ENCODE assay signal across 8 cellular contexts in the genomic region with DNA sequence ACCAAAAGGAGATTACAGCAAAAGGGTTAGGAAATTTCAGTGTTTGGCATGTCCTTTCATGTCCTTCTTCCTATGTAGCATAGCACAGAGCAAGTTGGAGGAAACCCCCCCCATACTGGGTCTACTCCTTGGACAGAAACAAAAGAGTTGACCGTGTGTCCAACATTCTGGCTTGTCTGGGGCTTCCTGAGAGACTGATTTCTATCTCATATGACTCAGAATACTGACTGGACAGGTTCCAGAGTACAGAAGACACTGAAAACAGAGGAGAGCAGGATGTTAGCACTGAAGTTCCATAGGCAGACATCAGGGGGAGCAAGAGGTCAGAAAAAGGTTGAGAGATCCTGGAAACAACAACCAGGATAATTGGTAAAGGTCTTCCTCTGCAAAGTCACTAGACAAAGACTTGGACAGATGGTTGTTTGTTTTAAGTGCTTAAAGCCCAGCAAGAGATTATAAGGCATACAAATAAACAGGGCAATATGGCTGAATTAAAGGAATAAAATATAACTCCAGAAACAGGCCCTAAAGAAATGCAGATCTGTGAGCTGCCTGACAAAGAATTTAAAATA. TPM values are rescaled to one million over a fixed set of nuclear protein-coding genes. Genes with fewer than 3 reads are reported as not detected.
A peak's percentile ranks its signal among the peaks of the same experiment; 100 is the strongest.
DNase-seq lines count a peak whose midpoint lies in the region; ATAC-seq, FAIRE-seq and TF ChIP-seq lines count a peak whose summit lies in the region.

No MANE protein-coding gene starts in this region.

- H3K9me3 Mint-ChIP-seq in nephron progenitor cell = no peaks in the 10 kb centered on the region

- peak; percentile 78 to 86 (median 84) for TF ChIP-seq CTCF in esophagus muscularis mucosa (IDR thresholded peaks at IDR 0.05)
- TF ChIP-seq CTCF in nephron progenitor cell (IDR thresholded peaks at IDR 0.05) = peak; percentile 67
- peak; percentile 48 to 94 (median 84) for TF ChIP-seq CTCF in thyroid gland (IDR thresholded peaks at IDR 0.05)

- peaks cover 30% of the 10 kb centered on the region for H3K36me3 Mint-ChIP-seq in nephron progenitor cell (ENCODE audit: low read depth)

- TF ChIP-seq EP300 in esophagus muscularis mucosa (IDR thresholded peaks at IDR 0.05) = no peak

- H3K4me1 Mint-ChIP-seq in nephron progenitor cell = peaks cover 7% of the 10 kb centered on the region

- H3K27ac ChIP-seq in esophagus muscularis mucosa (replicated peaks in 1 of 4) = peak overlapping the region in 3 of 4 donors; percentile 26 to 63 (median 45)
- H3K27ac ChIP-seq in thyroid gland = peak overlapping the region in 2 of 3 donors; percentile 11 to 18

- H3K36me3 ChIP-seq in esophagus muscularis mucosa (no peaks in the 10 kb centered on the region), thyroid gland (no peaks in the 10 kb centered on the region)

- H3K4me3 Mint-ChIP-seq in nephron progenitor cell = no peak overlapping the region

- no peak for TF ChIP-seq POLR2A in esophagus muscularis mucosa (IDR thresholded peaks at IDR 0.05; ENCODE audit: low read depth)
- TF ChIP-seq POLR2A in thyroid gland (IDR thresholded peaks at IDR 0.05) = no peak

- H3K4me1 ChIP-seq in esophagus muscularis mucosa (peaks cover 7 to 11% (median 11%) of the 10 kb centered on the region in 4 donors), thyroid gland (peaks cover 0 to 7% of the 10 kb centered on the region in 2 donors)

- H3K27me3 ChIP-seq in esophagus muscularis mucosa (no peaks in the 10 kb centered on the region), thyroid gland (no peaks in the 10 kb centered on the region)

- intact Hi-C loops in esophagus muscularis mucosa (cut with DNase I) (loop anchor here (2.0 to 10.0 kb wide), 2 partner anchors 88 to 198 kb away; no protein-coding TSS in a partner anchor), thyroid gland (cut with DNase I) (loop anchor here (5.0 kb wide), 2 partner anchors 91 to 196 kb away; no protein-coding TSS in a partner anchor)

- 10% methylated on average over 1 of the region's 1 CpG for WGBS in esophagus muscularis mucosa
- 6 to 13% methylated on average over 1 of the region's 1 CpG for WGBS in thyroid gland, 2 donors

- DNase-seq in ELR (ENCODE audit: low read depth) = peak; percentile 95
- DNase-seq in HTR-8/SVneo (ENCODE audit: insufficient read length, low spot score) = peak; percentile 85
- peak; percentile 94 for DNase-seq in OCI-M1 (lab: John Stamatoyannopoulos, UW)
- DNase-seq in activated CD8-positive, alpha-beta memory T cell treated with anti-CD3 and anti-CD28 coated beads, Interleukin-2, amount 50 U/mL, for 48 hours = peak; percentile 51
- DNase-seq in esophagus muscularis mucosa (ENCODE audit: extremely low spot score) = no peak
- peak; percentile 55 for DNase-seq in nephron progenitor cell
- DNase-seq in thyroid gland = peak; percentile 66 to 68

- ATAC-seq in GM21717 (IDR thresholded peaks at IDR 0.05; ENCODE audit: unreplicated experiment) = no peak

- H3K27me3 Mint-ChIP-seq in nephron progenitor cell (ENCODE audit: low read depth, poor library complexity) = no peaks in the 10 kb centered on the region

- H3K9me3 ChIP-seq in esophagus muscularis mucosa (no peaks in the 10 kb centered on the region), thyroid gland (no peaks in the 10 kb centered on the region)

- peak; percentile 62 for FAIRE-seq in HTR-8/SVneo (lab: Jason Lieb, UNC)

- H3K4me3 ChIP-seq in esophagus muscularis mucosa = no peak overlapping the region
- no peak overlapping the region for H3K4me3 ChIP-seq in thyroid gland (replicated peaks in 1 of 3)

- H3K27ac Mint-ChIP-seq in nephron progenitor cell = peak overlapping the region; percentile 30

RNA-seq across cellular contexts. Expression of a gene that starts 48.4 kb away (rescaled TPM):
- total RNA-seq in esophagus muscularis mucosa = 1 to 10 TPM; 1.3 to 2.5 (median 2.3) TPM
- 10 to 100 TPM in 3 of 4 donors, 1 to 10 TPM in 1; 9.8 to 17.5 (median 13.8) TPM for total RNA-seq in thyroid gland

RNA-seq across cellular contexts. Expression of a gene that starts 59.3 kb away (rescaled TPM):
- total RNA-seq in esophagus muscularis mucosa (100 to 1,000 TPM in 2 of 4 donors, 10 to 100 TPM in 2; 52.1 to 117 (median 86.9) TPM), thyroid gland (100 to 1,000 TPM in 3 of 4 donors, 10 to 100 TPM in 1; 96.3 to 134 (median 124) TPM)
